In genomic region chr12:118035194-118036041, GRCh38 we compare ENCODE assay signal across 8 cellular contexts. TPM values are rescaled to one million over a fixed set of nuclear protein-coding genes. Genes with fewer than 3 reads are reported as not detected.
A peak's percentile ranks its signal among the peaks of the same experiment; 100 is the strongest.
DNase-seq lines count a peak whose midpoint lies in the region; ATAC-seq and TF ChIP-seq lines count a peak whose summit lies in the region.

No MANE protein-coding gene starts in this region.

- no peak overlapping the region for H2BK20ac ChIP-seq in H9 (ENCODE audit: low read depth, low read length, poor library complexity, severe bottlenecking)

- H2BK120ac ChIP-seq in H9 (ENCODE audit: low read depth, low read length, poor library complexity, severe bottlenecking) = no peak overlapping the region

- peaks cover 42 to 87% (median 73%) of the 10 kb centered on the region in 3 experiments for H3K36me3 Mint-ChIP-seq in H9 (ENCODE audit: insufficient read depth in 1 of 3, low read depth in 3 of 3)

- no peak overlapping the region for H3K23ac ChIP-seq in H9 (ENCODE audit: insufficient read length, low read depth, low read length)

- H3K27ac ChIP-seq in H9 (ENCODE audit: insufficient read length, low read depth, low read length) = no peak overlapping the region
- H3K27ac ChIP-seq in uterus = no peak overlapping the region

- TF ChIP-seq CTCF in H9 (conservative IDR thresholded peaks at IDR 0.05) (0 out of 3 replicates have a peak, but pooled peaks have one; percentile 8), uterus (IDR thresholded peaks at IDR 0.05) (no peak)

- H3K4me1 Mint-ChIP-seq in H9 = peaks cover 0 to 13% of the 10 kb centered on the region in 2 experiments; a peak in 2 of 4 replicates
- H3K4me1 Mint-ChIP-seq in stimulated activated naive CD8-positive, alpha-beta T cell treated with anti-CD3 and anti-CD28 coated beads, Interleukin-15, amount 100 ng/mL, for 72 hours = peaks cover 57% of the 10 kb centered on the region

- no peaks in the 10 kb centered on the region; the same call in 1 of the 2 replicates for H3K79me2 ChIP-seq in H9 (ENCODE audit: insufficient read depth, low read length)

- ATAC-seq in stimulated activated naive CD8-positive, alpha-beta T cell treated with anti-CD3 and anti-CD28 coated beads, Interleukin-15, amount 100 ng/mL, for 72 hours = peak; percentile 91

- no peak overlapping the region for H4K91ac ChIP-seq in H9 (ENCODE audit: insufficient read length, low read depth, low read length)

- H4K5ac ChIP-seq in H9 (ENCODE audit: insufficient read length, low read depth, low read length) = peak overlapping the region; percentile 63

- no peaks in the 10 kb centered on the region for H3K79me1 ChIP-seq in H9 (ENCODE audit: insufficient read depth, low read depth, low read length, poor library complexity, severe bottlenecking)

- H2AK5ac ChIP-seq in H9 (ENCODE audit: insufficient read length, low read length) = no peak overlapping the region

- H3K4ac ChIP-seq in H9 (ENCODE audit: low read depth, low read length) = no peak overlapping the region

- peak; percentile 46 for DNase-seq in stimulated activated CD4-positive, alpha-beta T cell treated with anti-CD3 and anti-CD28 coated beads, Interleukin-15, amount 100 ng/mL, for 24 hours
- no peak for DNase-seq in stimulated activated CD4-positive, alpha-beta T cell treated with anti-CD3 and anti-CD28 coated beads, Interleukin-4, amount 100 ng/mL, for 24 hours
- DNase-seq in H9 (peak; percentile 39), NAMALWA (ENCODE audit: low spot score) (peak; percentile 25), cerebellum (ENCODE audit: low spot score) (peak; percentile 67), NCI-H524 treated with DMSO at 0.1 percent for 48 hours (lab: John Stamatoyannopoulos, UW) (no peak), uterus (no peak)
- DNase-seq in stimulated activated naive CD8-positive, alpha-beta T cell treated with anti-CD3 and anti-CD28 coated beads, Interleukin-15, amount 100 ng/mL, for 72 hours = peak in 1 of 2 donors; percentile 41

- no peaks in the 10 kb centered on the region for H3K36me3 ChIP-seq in uterus

- no peaks in the 10 kb centered on the region for H4K20me1 ChIP-seq in H9 (ENCODE audit: control insufficient read depth, insufficient read depth, insufficient read length)

- no peak for TF ChIP-seq POLR2A in uterus (IDR thresholded peaks at IDR 0.05)

- no peak overlapping the region for H3T11ph ChIP-seq in H9 (ENCODE audit: low read length)

- no peak overlapping the region for H2BK5ac ChIP-seq in H9 (ENCODE audit: insufficient read length, low read length)

- no peak overlapping the region for H3K9ac ChIP-seq in H9 (ENCODE audit: extremely low read depth, insufficient read length, low read length)

- no peaks in the 10 kb centered on the region for H3K23me2 ChIP-seq in H9 (ENCODE audit: insufficient read length, low read depth, low read length, poor library complexity, severe bottlenecking)

- peak overlapping the region; percentile 45 to 68 (median 53); a peak in 4 of 7 replicates for H3K27ac Mint-ChIP-seq in H9
- peak overlapping the region; percentile 84 to 91 for H3K27ac Mint-ChIP-seq in stimulated activated naive CD8-positive, alpha-beta T cell treated with anti-CD3 and anti-CD28 coated beads, Interleukin-15, amount 100 ng/mL, for 72 hours

- H3K4me1 ChIP-seq in H9 (ENCODE audit: insufficient read depth, low read length) = no peaks in the 10 kb centered on the region
- H3K4me1 ChIP-seq in uterus = no peaks in the 10 kb centered on the region

- H3K4me2 ChIP-seq in H9 (ENCODE audit: insufficient read depth, insufficient read length, low read length) = no peak overlapping the region

- no peak overlapping the region for H4K8ac ChIP-seq in H9 (replicated peaks; ENCODE audit: insufficient read length, low read depth, low read length)

- H3K27me3 ChIP-seq in H9 (ENCODE audit: insufficient read depth, low read length) (no peaks in the 10 kb centered on the region), uterus (no peaks in the 10 kb centered on the region)

- H2BK12ac ChIP-seq in H9 (ENCODE audit: insufficient read length, low read depth, low read length) = no peak overlapping the region

- no peak overlapping the region for H3K4me3 ChIP-seq in uterus

- no peaks in the 10 kb centered on the region; a peak in 1 of 5 replicates for H3K9me3 Mint-ChIP-seq in H9
- H3K9me3 Mint-ChIP-seq in stimulated activated naive CD8-positive, alpha-beta T cell treated with anti-CD3 and anti-CD28 coated beads, Interleukin-15, amount 100 ng/mL, for 72 hours = no peaks in the 10 kb centered on the region

- H3K18ac ChIP-seq in H9 (ENCODE audit: insufficient read length, low read depth, low read length) = no peak overlapping the region

- no CpG with 5 or more reads among the region's 9 CpGs for WGBS in H9 (ENCODE audit: extremely low coverage, insufficient read length, low lambda C conversion rate)

- no peaks in the 10 kb centered on the region for H3K27me3 Mint-ChIP-seq in H9 (ENCODE audit: low read depth)
- H3K27me3 Mint-ChIP-seq in stimulated activated naive CD8-positive, alpha-beta T cell treated with anti-CD3 and anti-CD28 coated beads, Interleukin-15, amount 100 ng/mL, for 72 hours = no peaks in the 10 kb centered on the region

- no peak overlapping the region for H3K14ac ChIP-seq in H9 (ENCODE audit: insufficient read depth, low read length)

- H3K4me3 Mint-ChIP-seq in H9 = no peak overlapping the region
- peak overlapping the region; percentile 41 to 47 for H3K4me3 Mint-ChIP-seq in stimulated activated naive CD8-positive, alpha-beta T cell treated with anti-CD3 and anti-CD28 coated beads, Interleukin-15, amount 100 ng/mL, for 72 hours

- H3K56ac ChIP-seq in H9 (ENCODE audit: insufficient read length, low read depth, low read length) = no peak overlapping the region

- intact Hi-C loops in uterus (cut with DNase I; ENCODE audit: low total_unique reads) = no loop called here

- H2BK15ac ChIP-seq in H9 (ENCODE audit: low read depth, low read length) = no peak overlapping the region

- H2AFZ ChIP-seq in H9 (ENCODE audit: low read length) = no peak overlapping the region

- H3K9me3 ChIP-seq in H9 (ENCODE audit: control insufficient read depth, low read depth, low read length) (no peaks in the 10 kb centered on the region), uterus (no peaks in the 10 kb centered on the region)

RNA-seq across cellular contexts. Expression of gene RFC5, which starts 18.9 kb away (rescaled TPM):
- total RNA-seq in H9 (2021) = 47.2 and 50.4 TPM in 2 replicates
- 20.3 TPM for total RNA-seq in cerebellum
- total RNA-seq in uterus = 10 to 100 TPM in 3 of 4 donors, 1 to 10 TPM in 1; 4.6 to 24.7 (median 14.0) TPM

RNA-seq across cellular contexts. Expression of gene WSB2, which starts 25.6 kb away (rescaled TPM):
- total RNA-seq in H9 (2021) (58.6 and 61.4 TPM in 2 replicates), cerebellum (182 TPM), uterus (10 to 100 TPM; 22.4 to 59.2 (median 45.0) TPM)

Comparison
In these comparisons a context has a peak if more than half of its experiments do, and no peak if none do; other contexts are left out.
1. DNase-seq: peak in stimulated activated CD4-positive, alpha-beta T cell treated with anti-CD3 and anti-CD28 coated beads, Interleukin-15, amount 100 ng/mL, for 24 hours (single experiment), H9 (single experiment), NAMALWA (single experiment) and cerebellum (single experiment); none in stimulated activated CD4-positive, alpha-beta T cell treated with anti-CD3 and anti-CD28 coated beads, Interleukin-4, amount 100 ng/mL, for 24 hours (single experiment), NCI-H524 treated with DMSO at 0.1 percent for 48 hours (single experiment) and uterus (0 of 2).
2. H3K4me3 Mint-ChIP-seq: peak in stimulated activated naive CD8-positive, alpha-beta T cell treated with anti-CD3 and anti-CD28 coated beads, Interleukin-15, amount 100 ng/mL, for 72 hours (2 of 2); none in H9 (0 of 2).